Comparison of ENCODE assay signal across 1 cellular context in genomic region chr2:3159801-3160545, GRCh38.
TF ChIP-seq lines count a peak whose summit lies in the region.

No MANE protein-coding gene starts in this region.

TF ChIP-seq in H1, 55 proteins besides CTCF, POLR2A, EP300 and RAD21 (continued from another document):
- TF ChIP-seq CHD7 (IDR thresholded peaks at IDR 0.05; ENCODE audit: insufficient replicate concordance, low read length) (no peak), RNF2 (IDR thresholded peaks at IDR 0.05; ENCODE audit: borderline replicate concordance, low read depth, low read length, missing control alignments, poor library complexity, severe bottlenecking) (no peak), ATF3 (IDR thresholded peaks at IDR 0.05; ENCODE audit: insufficient read depth, low read depth, low read length) (no peak), GABPA (IDR thresholded peaks at IDR 0.05; ENCODE audit: borderline replicate concordance, insufficient read depth, low read length) (no peak), GTF2F1 (IDR thresholded peaks at IDR 0.05; ENCODE audit: borderline replicate concordance, low read depth, low read length) (no peak), YY1 (IDR thresholded peaks at IDR 0.05; ENCODE audit: low read depth, low read length) (no peak)
